In genomic region chr1:11550664-11551283, GRCh38 we compare ENCODE assay signal across 8 cellular contexts.
DNase-seq lines count a peak whose midpoint lies in the region; ATAC-seq, FAIRE-seq and TF ChIP-seq lines count a peak whose summit lies in the region.

No MANE protein-coding gene starts in this region.

- no peaks in the 10 kb centered on the region for H3K9me1 ChIP-seq in K562 (ENCODE audit: control insufficient read depth, insufficient read depth, low read length)

- POLR2A ChIA-PET in K562 (lab: Yijun Ruan, JAX), result interaction anchor here (0.6 to 1.5 kb wide), 3 partner anchors 8 to 53 kb away, joined by 3 to 5 read pairs (median 3); no protein-coding TSS in a partner anchor

- TF ChIP-seq CTCF in NB4 (IDR thresholded peaks at IDR 0.05; ENCODE audit: low read depth, low read length) (no peak), K562 (IDR thresholded peaks at IDR 0.05 in 2 of 3, conservative IDR thresholded peaks at IDR 0.05 in 1 of 3; ENCODE audit: insufficient read depth in 2 of 3, low read depth in 1 of 3, low read length in 3 of 3) (0 out of 6 replicates have a peak, but pooled peaks of 1 of the 3 experiments have one; percentile 0), transverse colon (IDR thresholded peaks at IDR 0.05) (no peak)

- in situ Hi-C loops in K562 (cut with MboI), result no loop called here
- in situ Hi-C loops in transverse colon (cut with MboI; ENCODE audit: low pct_ligation_motif_present in 1 of 4, low pct_unique_long_range_greater_than_20kb in 1 of 4, low sequenced_read_pairs in 3 of 4), result no loop called here

- ATAC-seq in K562 (peak; percentile 99), GM18858 (IDR thresholded peaks at IDR 0.05; ENCODE audit: unreplicated experiment) (no peak), GM18870 (IDR thresholded peaks at IDR 0.05; ENCODE audit: unreplicated experiment) (no peak)

- intact Hi-C loops in K562 (cut with micrococcal nuclease), result no loop called here
- intact Hi-C loops in transverse colon (cut with DNase I; ENCODE audit: low total_unique reads), result no loop called here

- H3K9me3 ChIP-seq in K562 (replicated peaks; ENCODE audit: control insufficient read depth, insufficient read depth, low read depth, low read length) (no peaks in the 10 kb centered on the region), transverse colon (no peaks in the 10 kb centered on the region)

- DNase-seq in ELF-1 (ENCODE audit: low read depth, low spot score) (peak; percentile 89), NB4 (ENCODE audit: low read depth) (peak; percentile 83), K562 (ENCODE audit: extremely low read depth in 1 of 4, low spot score in 3 of 4) (peak; percentile 87 to 95 (median 92)), kidney tubule cell (ENCODE audit: low spot score) (peak; percentile 58), transverse colon (peak; percentile 17), NCI-H2107 treated with DMSO at 0.1 percent for 48 hours (lab: John Stamatoyannopoulos, UW; ENCODE audit: unreplicated experiment) (no peak)

- FAIRE-seq in K562 (lab: Jason Lieb, UNC), result peak; percentile 85

- BruUV-seq in K562 (replicated peaks; lab: Mats Ljungman, UMichigan), result no TSS peak

- H3K27ac ChIP-seq in K562 (ENCODE audit: extremely low read depth, low read depth, low read length) (no peak overlapping the region), transverse colon (no peak overlapping the region)

- H4K20me1 ChIP-seq in K562 (replicated peaks; ENCODE audit: control insufficient read depth, insufficient read depth, low read length), result peaks cover 7% of the 10 kb centered on the region; the same call in 1 of the 2 replicates

- H2AFZ ChIP-seq in K562 (ENCODE audit: low read depth, low read length), result no peak overlapping the region

- H3K4me3 ChIP-seq in NB4 (ENCODE audit: low read depth, low read length) (no peak overlapping the region), K562 (no peak overlapping the region), transverse colon (no peak overlapping the region)

- peak in 1 of 2 experiments; percentile 14; a peak in 1 of 4 replicates for TF ChIP-seq RAD21 in K562 (CRISPR knock-in tag; conservative IDR thresholded peaks at IDR 0.05 in 1 of 2, IDR thresholded peaks at IDR 0.05 in 1 of 2)

- no peaks in the 10 kb centered on the region for H3K79me2 ChIP-seq in K562 (ENCODE audit: control insufficient read depth, insufficient read depth, low read length)

- H3K36me3 ChIP-seq in K562 (ENCODE audit: control insufficient read depth, insufficient read depth, low read length) (no peaks in the 10 kb centered on the region), transverse colon (no peaks in the 10 kb centered on the region)

- TF ChIP-seq EP300 in K562 (IDR thresholded peaks at IDR 0.05; ENCODE audit: low read length) (no peak), transverse colon (IDR thresholded peaks at IDR 0.05; ENCODE audit: low read depth) (no peak)

- CTCF ChIA-PET in K562 (lab: Yijun Ruan, JAX; ENCODE audit: low intra/inter-chr PET ratio), result no interaction called here

- WGBS in K562 (ENCODE audit: insufficient coverage, low coverage, missing lambda C conversion rate), result 2% methylated on average over 12 of the region's 12 CpGs
- WGBS in transverse colon (ENCODE audit: low coverage in 1 of 2), 2 donors, result 7 to 9% methylated on average over 3 to 12 of the region's 12 CpGs

- H3K4me1 ChIP-seq in K562 (replicated peaks in 1 of 2; ENCODE audit: control insufficient read depth in 2 of 2, insufficient read depth in 2 of 2, low read length in 2 of 2), result no peaks in the 10 kb centered on the region
- no peaks in the 10 kb centered on the region for H3K4me1 ChIP-seq in transverse colon

- no peak overlapping the region for H3K9ac ChIP-seq in K562 (ENCODE audit: insufficient read depth in 1 of 2, low read depth in 2 of 2, low read length in 2 of 2)

- H3K4me2 ChIP-seq in K562 (ENCODE audit: insufficient read depth, low read length), result no peak overlapping the region

- no peak for TF ChIP-seq POLR2A in NB4 (IDR thresholded peaks at IDR 0.05; ENCODE audit: extremely low read depth, insufficient read length)
- no peak for TF ChIP-seq POLR2A in K562 (conservative IDR thresholded peaks at IDR 0.05)
- no peak for TF ChIP-seq POLR2A in transverse colon (IDR thresholded peaks at IDR 0.05)

- H3K27me3 ChIP-seq in K562 (ENCODE audit: control insufficient read depth in 2 of 2, insufficient read depth in 2 of 2, low read length in 2 of 2) (peaks cover 4 to 12% of the 10 kb centered on the region in 2 experiments; a peak in 3 of 5 replicates), transverse colon (peaks cover 22% of the 10 kb centered on the region)

TF ChIP-seq in K562, 482 proteins besides CTCF, POLR2A, EP300 and RAD21 (continues in another document):
- no peak for TF ChIP-seq BRD4 (IDR thresholded peaks at IDR 0.05)
- TF ChIP-seq ZNF175 (CRISPR knock-in tag; IDR thresholded peaks at IDR 0.05; ENCODE audit: low read depth), result peak; percentile 81; the same call in 1 of the 2 replicates
- TF ChIP-seq, protein P1, sequence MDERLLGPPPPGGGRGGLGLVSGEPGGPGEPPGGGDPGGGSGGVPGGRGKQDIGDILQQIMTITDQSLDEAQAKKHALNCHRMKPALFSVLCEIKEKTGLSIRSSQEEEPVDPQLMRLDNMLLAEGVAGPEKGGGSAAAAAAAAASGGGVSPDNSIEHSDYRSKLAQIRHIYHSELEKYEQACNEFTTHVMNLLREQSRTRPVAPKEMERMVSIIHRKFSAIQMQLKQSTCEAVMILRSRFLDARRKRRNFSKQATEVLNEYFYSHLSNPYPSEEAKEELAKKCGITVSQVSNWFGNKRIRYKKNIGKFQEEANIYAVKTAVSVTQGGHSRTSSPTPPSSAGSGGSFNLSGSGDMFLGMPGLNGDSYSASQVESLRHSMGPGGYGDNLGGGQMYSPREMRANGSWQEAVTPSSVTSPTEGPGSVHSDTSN (CRISPR knock-in tag; IDR thresholded peaks at IDR 0.05; ENCODE audit: low read depth), result peak; percentile 54; the same call in 1 of the 2 replicates
- TF ChIP-seq, protein P1 (tag; conservative IDR thresholded peaks at IDR 0.05; ENCODE audit: low read depth), result no peak
- TF ChIP-seq SMARCC2 (IDR thresholded peaks at IDR 0.05; ENCODE audit: low read depth), result no peak
- no peak for TF ChIP-seq RBM15 (IDR thresholded peaks at IDR 0.05; ENCODE audit: insufficient read depth, low read length)
- TF ChIP-seq CXXC5 (CRISPR knock-in tag; IDR thresholded peaks at IDR 0.05), result peak; percentile 86
- TF ChIP-seq ZNF75A (CRISPR knock-in tag; IDR thresholded peaks at IDR 0.05), result no peak
- TF ChIP-seq, protein P2, sequence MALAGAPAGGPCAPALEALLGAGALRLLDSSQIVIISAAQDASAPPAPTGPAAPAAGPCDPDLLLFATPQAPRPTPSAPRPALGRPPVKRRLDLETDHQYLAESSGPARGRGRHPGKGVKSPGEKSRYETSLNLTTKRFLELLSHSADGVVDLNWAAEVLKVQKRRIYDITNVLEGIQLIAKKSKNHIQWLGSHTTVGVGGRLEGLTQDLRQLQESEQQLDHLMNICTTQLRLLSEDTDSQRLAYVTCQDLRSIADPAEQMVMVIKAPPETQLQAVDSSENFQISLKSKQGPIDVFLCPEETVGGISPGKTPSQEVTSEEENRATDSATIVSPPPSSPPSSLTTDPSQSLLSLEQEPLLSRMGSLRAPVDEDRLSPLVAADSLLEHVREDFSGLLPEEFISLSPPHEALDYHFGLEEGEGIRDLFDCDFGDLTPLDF (CRISPR knock-in tag; IDR thresholded peaks at IDR 0.05), result peak; percentile 98
- TF ChIP-seq, protein P3, sequence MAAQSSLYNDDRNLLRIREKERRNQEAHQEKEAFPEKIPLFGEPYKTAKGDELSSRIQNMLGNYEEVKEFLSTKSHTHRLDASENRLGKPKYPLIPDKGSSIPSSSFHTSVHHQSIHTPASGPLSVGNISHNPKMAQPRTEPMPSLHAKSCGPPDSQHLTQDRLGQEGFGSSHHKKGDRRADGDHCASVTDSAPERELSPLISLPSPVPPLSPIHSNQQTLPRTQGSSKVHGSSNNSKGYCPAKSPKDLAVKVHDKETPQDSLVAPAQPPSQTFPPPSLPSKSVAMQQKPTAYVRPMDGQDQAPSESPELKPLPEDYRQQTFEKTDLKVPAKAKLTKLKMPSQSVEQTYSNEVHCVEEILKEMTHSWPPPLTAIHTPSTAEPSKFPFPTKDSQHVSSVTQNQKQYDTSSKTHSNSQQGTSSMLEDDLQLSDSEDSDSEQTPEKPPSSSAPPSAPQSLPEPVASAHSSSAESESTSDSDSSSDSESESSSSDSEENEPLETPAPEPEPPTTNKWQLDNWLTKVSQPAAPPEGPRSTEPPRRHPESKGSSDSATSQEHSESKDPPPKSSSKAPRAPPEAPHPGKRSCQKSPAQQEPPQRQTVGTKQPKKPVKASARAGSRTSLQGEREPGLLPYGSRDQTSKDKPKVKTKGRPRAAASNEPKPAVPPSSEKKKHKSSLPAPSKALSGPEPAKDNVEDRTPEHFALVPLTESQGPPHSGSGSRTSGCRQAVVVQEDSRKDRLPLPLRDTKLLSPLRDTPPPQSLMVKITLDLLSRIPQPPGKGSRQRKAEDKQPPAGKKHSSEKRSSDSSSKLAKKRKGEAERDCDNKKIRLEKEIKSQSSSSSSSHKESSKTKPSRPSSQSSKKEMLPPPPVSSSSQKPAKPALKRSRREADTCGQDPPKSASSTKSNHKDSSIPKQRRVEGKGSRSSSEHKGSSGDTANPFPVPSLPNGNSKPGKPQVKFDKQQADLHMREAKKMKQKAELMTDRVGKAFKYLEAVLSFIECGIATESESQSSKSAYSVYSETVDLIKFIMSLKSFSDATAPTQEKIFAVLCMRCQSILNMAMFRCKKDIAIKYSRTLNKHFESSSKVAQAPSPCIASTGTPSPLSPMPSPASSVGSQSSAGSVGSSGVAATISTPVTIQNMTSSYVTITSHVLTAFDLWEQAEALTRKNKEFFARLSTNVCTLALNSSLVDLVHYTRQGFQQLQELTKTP (IDR thresholded peaks at IDR 0.05; ENCODE audit: low read depth in 1 of 2, partially characterized antibody in 2 of 2), result peak in 1 of 2 experiments; percentile 100
